In the genomic region with DNA sequence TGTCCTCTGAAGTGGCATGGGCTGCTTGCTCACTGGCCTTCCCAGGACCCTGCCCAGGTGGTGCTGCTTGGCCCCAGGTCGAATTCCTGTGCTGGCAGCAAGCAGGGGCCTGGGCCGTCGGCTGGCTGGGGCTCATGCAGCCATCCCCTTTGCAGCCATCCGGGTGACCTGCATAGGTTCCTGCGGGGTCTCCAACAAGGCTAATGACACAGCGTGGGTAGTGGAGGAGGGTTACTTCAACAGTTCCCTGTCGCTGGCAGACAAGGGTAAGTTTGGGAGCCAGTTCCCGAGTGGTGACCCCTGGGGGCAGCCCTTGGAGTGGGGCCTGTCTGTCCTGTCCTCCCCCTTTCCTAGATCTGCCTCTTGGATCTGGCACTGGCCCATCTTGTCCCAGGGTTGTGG, we compare ENCODE assay signal across 16 cellular contexts. TPM values are rescaled to one million over a fixed set of nuclear protein-coding genes. Genes with fewer than 3 reads are reported as not detected.
DNase-seq lines count a peak whose midpoint lies in the region; ATAC-seq and TF ChIP-seq lines count a peak whose summit lies in the region.
"Had no signal": no experiment of that assay in that cellular context is flagged by ENCODE, and none has a peak within 500 bp of the region (broad histone marks: within the 10 kb centered on the region; RNA-seq: fewer than 3 reads in every experiment).

No MANE protein-coding gene starts in this region.

- H3K4me3 ChIP-seq in breast epithelium = peak overlapping the region in 2 of 3 donors; percentile 15 to 21
- H3K4me3 ChIP-seq in mucosa of descending colon = no peak overlapping the region
- no peak overlapping the region for H3K4me3 ChIP-seq in transverse colon
- H3K4me3 ChIP-seq in ovary = no peak overlapping the region
- H3K4me3 ChIP-seq: neural progenitor cell had no signal

- DNase-seq in activated T-cell treated with anti-CD3 and anti-CD28 coated beads, Interleukin-2, amount 50 U/mL, for 24 hours = no peak
- no peak for DNase-seq in activated T-cell treated with anti-CD3 and anti-CD28 coated beads, Interleukin-2, amount 50 U/mL, for 1 hour
- DNase-seq in breast epithelium (ENCODE audit: low spot score in 2 of 2) = no peak
- no peak for DNase-seq in mucosa of descending colon
- DNase-seq in transverse colon = no peak
- DNase-seq in ovary = no peak
- DNase-seq in HuH-7.5 (ENCODE audit: low spot score) = no peak
- DNase-seq in amniotic stem cell (lab: John Stamatoyannopoulos, UW) = no peak
- DNase-seq: DMS79, erythroblast, MM.1S, NCI-H446, SHP77 treated with DMSO at 0.1 percent for 48 hours, WERI-Rb-1 had no signal

- no peaks in the 10 kb centered on the region for H3K9me3 Mint-ChIP-seq in activated T-cell treated with anti-CD3 and anti-CD28 coated beads, Interleukin-2, amount 50 U/mL, for 24 hours
- H3K9me3 Mint-ChIP-seq: neural progenitor cell; stimulated activated naive CD8-positive, alpha-beta T cell treated with anti-CD3 and anti-CD28 coated beads, Interleukin-15, Interleukin-2, amounts not matched to agents 100 ng/mL and 50 ng/mL, for 24 hours had no signal

- H3K9me3 ChIP-seq in breast epithelium = no peaks in the 10 kb centered on the region
- no peaks in the 10 kb centered on the region for H3K9me3 ChIP-seq in mucosa of descending colon
- no peaks in the 10 kb centered on the region for H3K9me3 ChIP-seq in transverse colon
- H3K9me3 ChIP-seq in ovary = no peaks in the 10 kb centered on the region

- TF ChIP-seq EP300 in transverse colon (IDR thresholded peaks at IDR 0.05; ENCODE audit: low read depth) = no peak
- no peak for TF ChIP-seq EP300 in ovary (IDR thresholded peaks at IDR 0.05)

- peak overlapping the region; percentile 63 for H3K27ac Mint-ChIP-seq in activated T-cell treated with anti-CD3 and anti-CD28 coated beads, Interleukin-2, amount 50 U/mL, for 24 hours
- H3K27ac Mint-ChIP-seq: neural progenitor cell; stimulated activated naive CD8-positive, alpha-beta T cell treated with anti-CD3 and anti-CD28 coated beads, Interleukin-15, Interleukin-2, amounts not matched to agents 100 ng/mL and 50 ng/mL, for 24 hours had no signal

- H3K4me3 Mint-ChIP-seq in activated T-cell treated with anti-CD3 and anti-CD28 coated beads, Interleukin-2, amount 50 U/mL, for 24 hours = no peak overlapping the region
- H3K4me3 Mint-ChIP-seq: neural progenitor cell had no signal

- intact Hi-C loops in breast epithelium (cut with DNase I; ENCODE audit: low total_unique reads) = no loop called here
- intact Hi-C loops in mucosa of descending colon (cut with DNase I, micrococcal nuclease) = no loop called here
- intact Hi-C loops in transverse colon (cut with DNase I; ENCODE audit: low total_unique reads) = no loop called here
- intact Hi-C loops in ovary (cut with DNase I) = no loop called here

- no peaks in the 10 kb centered on the region for H3K27me3 Mint-ChIP-seq in activated T-cell treated with anti-CD3 and anti-CD28 coated beads, Interleukin-2, amount 50 U/mL, for 24 hours
- H3K27me3 Mint-ChIP-seq: stimulated activated naive CD8-positive, alpha-beta T cell treated with anti-CD3 and anti-CD28 coated beads, Interleukin-15, Interleukin-2, amounts not matched to agents 100 ng/mL and 50 ng/mL, for 24 hours had no signal

- TF ChIP-seq CTCF in breast epithelium (IDR thresholded peaks at IDR 0.05) = no peak
- no peak for TF ChIP-seq CTCF in mucosa of descending colon (IDR thresholded peaks at IDR 0.05)
- no peak for TF ChIP-seq CTCF in transverse colon (IDR thresholded peaks at IDR 0.05)
- TF ChIP-seq CTCF in ovary (IDR thresholded peaks at IDR 0.05) = no peak

- H3K27me3 ChIP-seq in breast epithelium (no peaks in the 10 kb centered on the region), transverse colon (no peaks in the 10 kb centered on the region), ovary (no peaks in the 10 kb centered on the region)
- H3K27me3 ChIP-seq: neural progenitor cell had no signal

- peaks cover 45% of the 10 kb centered on the region for H3K36me3 Mint-ChIP-seq in activated T-cell treated with anti-CD3 and anti-CD28 coated beads, Interleukin-2, amount 50 U/mL, for 24 hours (ENCODE audit: low read depth)
- H3K36me3 Mint-ChIP-seq: neural progenitor cell had no signal

- TF ChIP-seq POLR2A in breast epithelium (IDR thresholded peaks at IDR 0.05) = no peak
- no peak for TF ChIP-seq POLR2A in transverse colon (IDR thresholded peaks at IDR 0.05)
- TF ChIP-seq POLR2A in ovary (IDR thresholded peaks at IDR 0.05) = no peak

- H3K4me1 ChIP-seq in breast epithelium = peaks cover 9 to 29% of the 10 kb centered on the region in 2 donors
- peaks cover 38% of the 10 kb centered on the region for H3K4me1 ChIP-seq in mucosa of descending colon (ENCODE audit: low read depth)
- peaks cover 29 to 42% (median 35%) of the 10 kb centered on the region in 4 donors for H3K4me1 ChIP-seq in transverse colon
- H3K4me1 ChIP-seq in ovary (ENCODE audit: insufficient read depth) = peaks cover 9% of the 10 kb centered on the region

- in situ Hi-C loops in transverse colon (cut with MboI; ENCODE audit: low pct_ligation_motif_present in 1 of 4, low pct_unique_long_range_greater_than_20kb in 1 of 4, low sequenced_read_pairs in 3 of 4) = no loop called here

- peak; percentile 1 for ATAC-seq in mucosa of descending colon

- H3K27ac ChIP-seq in breast epithelium (peak overlapping the region; percentile 93 to 98), transverse colon (peak overlapping the region; percentile 88 to 92 (median 92)), ovary (no peak overlapping the region)
- H3K27ac ChIP-seq: neural progenitor cell, WERI-Rb-1 had no signal

- WGBS in transverse colon (ENCODE audit: low coverage in 1 of 2), 2 donors = 66% methylated on average over 8 of the region's 8 CpGs; no CpG with 5 or more reads in 1 of the 2 donors
- WGBS in ovary, 3 donors = 39 to 56% (median 46%) methylated on average over 8 of the region's 8 CpGs

- peaks cover 42% of the 10 kb centered on the region for H3K4me1 Mint-ChIP-seq in activated T-cell treated with anti-CD3 and anti-CD28 coated beads, Interleukin-2, amount 50 U/mL, for 24 hours (ENCODE audit: low read depth)

- H3K36me3 ChIP-seq in breast epithelium (no peaks in the 10 kb centered on the region), mucosa of descending colon (ENCODE audit: low read depth) (peaks cover 10% of the 10 kb centered on the region), transverse colon (peaks cover 0 to 6% (median 0%) of the 10 kb centered on the region in 4 donors), ovary (no peaks in the 10 kb centered on the region)
- H3K36me3 ChIP-seq: neural progenitor cell had no signal

RNA-seq across cellular contexts. Expression of a gene that starts 6.1 kb away (rescaled TPM):
- total RNA-seq in breast epithelium (100 to 1,000 TPM in 1 of 3 donors, 10 to 100 TPM in 2; 63.7 to 113 (median 91.2) TPM), mucosa of descending colon (10 to 100 TPM; 78.4 to 90.8 (median 83.3) TPM), transverse colon (100 to 1,000 TPM in 2 of 4 donors, 10 to 100 TPM in 2; 93.8 to 184 (median 139) TPM), ovary (10 to 100 TPM; 44.9 to 98.5 (median 78.6) TPM)
- polyA plus RNA-seq in ovary = 10 to 100 TPM; 40.8 to 44.7 TPM

RNA-seq across cellular contexts. Expression of a gene that starts 7.3 kb away (rescaled TPM):
- total RNA-seq in breast epithelium (100 to 1,000 TPM in 1 of 3 donors, 10 to 100 TPM in 2; 23.8 to 122 (median 57.0) TPM), mucosa of descending colon (100 to 1,000 TPM in 1 of 3 donors, 10 to 100 TPM in 2; 58.1 to 111 (median 100.0) TPM), transverse colon (100 to 1,000 TPM; 132 to 560 (median 370) TPM), ovary (10 to 100 TPM; 11.1 to 46.2 (median 13.8) TPM)
- polyA plus RNA-seq in ovary = 10 to 100 TPM in 1 of 2 donors, 1 to 10 TPM in 1; 5.2 to 20.6 TPM

RNA-seq across cellular contexts. Expression of a gene that starts 22.4 kb away (rescaled TPM):
- total RNA-seq in breast epithelium = 10 to 100 TPM in 2 of 3 donors, 1 to 10 TPM in 1; 9.4 to 17.7 (median 16.5) TPM
- 10 to 100 TPM; 14.2 to 18.5 (median 18.4) TPM for total RNA-seq in mucosa of descending colon
- 10 to 100 TPM in 2 of 4 donors, 1 to 10 TPM in 2; 6.7 to 11.5 (median 9.8) TPM for total RNA-seq in transverse colon
- 10 to 100 TPM; 10.3 to 22.9 (median 16.5) TPM for total RNA-seq in ovary
- polyA plus RNA-seq in ovary = 10 to 100 TPM in 1 of 2 donors, 1 to 10 TPM in 1; 5.1 to 13.6 TPM

RNA-seq across cellular contexts. Expression of a gene that starts 34.0 kb away (rescaled TPM):
- total RNA-seq in breast epithelium (10 to 100 TPM; 23.4 to 47.5 (median 45.1) TPM), mucosa of descending colon (10 to 100 TPM; 24.5 to 33.5 (median 29.3) TPM), transverse colon (10 to 100 TPM; 28.8 to 53.5 (median 36.6) TPM), ovary (10 to 100 TPM; 29.7 to 37.7 (median 33.0) TPM)
- 10 to 100 TPM; 15.4 to 38.2 TPM for polyA plus RNA-seq in ovary

Comparison
In these comparisons a context has a peak if more than half of its experiments do, and no peak if none do; other contexts are left out.
1. H3K27ac ChIP-seq: peak in breast epithelium (2 of 2) and transverse colon (4 of 4); none in ovary (0 of 2).
2. H3K4me3 ChIP-seq: peak in breast epithelium (2 of 3); none in mucosa of descending colon (single experiment), transverse colon (0 of 4) and ovary (single experiment).